In the genomic region with DNA sequence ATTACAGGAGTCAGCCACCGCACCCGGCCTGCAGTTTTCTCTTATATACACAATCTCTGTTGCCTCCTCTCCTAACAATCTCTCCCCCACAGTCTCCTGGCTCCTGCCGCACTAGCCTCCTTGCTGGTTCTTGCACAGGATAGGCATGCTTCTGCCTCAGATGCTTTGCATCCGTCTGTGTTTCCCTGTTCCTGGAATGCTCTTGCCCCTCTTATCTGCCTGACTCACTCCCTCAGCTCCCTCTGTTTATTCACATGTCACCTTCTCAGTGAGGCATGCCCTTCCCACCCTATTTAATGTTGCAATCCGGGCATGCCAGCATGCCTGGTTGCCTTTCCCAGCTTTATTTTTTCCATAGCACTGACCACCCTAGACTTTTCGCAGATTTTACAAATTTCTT, we compare ENCODE assay signal across 16 cellular contexts.
A peak's percentile ranks its signal among the peaks of the same experiment; 100 is the strongest.
DNase-seq lines count a peak whose midpoint lies in the region; FAIRE-seq and TF ChIP-seq lines count a peak whose summit lies in the region.
"Had no signal": no experiment of that assay in that cellular context is flagged by ENCODE, and none has a peak within 500 bp of the region (broad histone marks: within the 10 kb centered on the region; RNA-seq: fewer than 3 reads in every experiment).

No MANE protein-coding gene starts in this region.

- no peak for FAIRE-seq in HTR-8/SVneo (lab: Jason Lieb, UNC)
- FAIRE-seq: H1, TTC549 had no signal

- no peak overlapping the region for H3K4me3 Mint-ChIP-seq in endothelial cell (ENCODE audit: unreplicated experiment)
- H3K4me3 Mint-ChIP-seq: activated naive CD8-positive, alpha-beta T cell treated with anti-CD3 and anti-CD28 coated beads for 36 hours; CD4-positive, CD25-positive, alpha-beta regulatory T cell; naive B cell had no signal

- peaks cover 4% of the 10 kb centered on the region for H3K9me3 Mint-ChIP-seq in endothelial cell (ENCODE audit: unreplicated experiment)

- peak overlapping the region; percentile 64 for H3K27ac Mint-ChIP-seq in endothelial cell (ENCODE audit: unreplicated experiment)
- H3K27ac Mint-ChIP-seq: activated naive CD8-positive, alpha-beta T cell treated with anti-CD3 and anti-CD28 coated beads for 36 hours; CD4-positive, CD25-positive, alpha-beta regulatory T cell; naive B cell had no signal

- H3K27ac ChIP-seq in mesodermal cell (ENCODE audit: low read depth, low read length, severe bottlenecking) = peak overlapping the region; percentile 82

- H3K4me1 Mint-ChIP-seq in endothelial cell (ENCODE audit: unreplicated experiment) = peaks cover 10% of the 10 kb centered on the region
- H3K4me1 Mint-ChIP-seq: activated naive CD8-positive, alpha-beta T cell treated with anti-CD3 and anti-CD28 coated beads for 36 hours; CD4-positive, CD25-positive, alpha-beta regulatory T cell; naive B cell had no signal

- in situ Hi-C loops in KBM-7 (cut with MboI; ENCODE audit: low pct_unique_long_range_greater_than_20kb, low sequenced_read_pairs) (no loop called here), GM13976 (cut with MboI; ENCODE audit: low sequenced_read_pairs, unreplicated experiment) (no loop called here)

- no peaks in the 10 kb centered on the region for H3K9me3 ChIP-seq in mesodermal cell (ENCODE audit: control insufficient read depth, low read length)

- WGBS in mesodermal cell (ENCODE audit: insufficient coverage in 2 of 2), 2 experiments = 39 to 68% methylated on average over 4 of the region's 6 CpGs

- H3K4me3 ChIP-seq in mesodermal cell (ENCODE audit: extremely low read depth, insufficient read depth, low read length, poor library complexity, severe bottlenecking) = no peak overlapping the region

- no peaks in the 10 kb centered on the region for H3K36me3 Mint-ChIP-seq in endothelial cell (ENCODE audit: low read depth, unreplicated experiment)
- H3K36me3 Mint-ChIP-seq: activated naive CD8-positive, alpha-beta T cell treated with anti-CD3 and anti-CD28 coated beads for 36 hours; CD4-positive, CD25-positive, alpha-beta regulatory T cell; naive B cell had no signal

- peak; percentile 5 for DNase-seq in AG20443 (ENCODE audit: low spot score)
- DNase-seq in LoVo (ENCODE audit: low spot score) = peak; percentile 47
- DNase-seq in endothelial cell (ENCODE audit: low spot score) = no peak
- no peak for DNase-seq in KBM-7
- no peak for DNase-seq in GM13976 (ENCODE audit: low spot score)
- no peak for DNase-seq in HTR-8/SVneo (ENCODE audit: insufficient read length, low spot score)
- no peak for DNase-seq in cerebellum (ENCODE audit: low spot score)
- DNase-seq: activated naive CD8-positive, alpha-beta T cell treated with anti-CD3 and anti-CD28 coated beads for 36 hours; CD4-positive, CD25-positive, alpha-beta regulatory T cell; effector CD4-positive, alpha-beta T cell; Kasumi-1; naive B cell; NCI-H2171 treated with DMSO at 0.1 percent for 48 hours had no signal

- TF ChIP-seq CTCF in endothelial cell (IDR thresholded peaks at IDR 0.05; ENCODE audit: unreplicated experiment) (no peak), GM13976 (IDR thresholded peaks at IDR 0.05; ENCODE audit: borderline replicate concordance, control extremely low read depth, extremely low read depth, insufficient read depth, missing control alignments) (no peak)

- H3K27me3 Mint-ChIP-seq in endothelial cell (ENCODE audit: unreplicated experiment) = no peaks in the 10 kb centered on the region

- no peaks in the 10 kb centered on the region for H3K36me3 ChIP-seq in mesodermal cell (ENCODE audit: control insufficient read depth, insufficient read depth, low read length)

- H3K4me1 ChIP-seq in mesodermal cell (ENCODE audit: control insufficient read depth, insufficient read depth, low read length, poor library complexity, severe bottlenecking) = peaks cover 7% of the 10 kb centered on the region

Comparison
In these comparisons a context has a peak if more than half of its experiments do, and no peak if none do; other contexts are left out.
1. DNase-seq: peak in AG20443 (single experiment) and LoVo (single experiment); none in endothelial cell (single experiment), KBM-7 (single experiment), GM13976 (single experiment), HTR-8/SVneo (single experiment) and cerebellum (single experiment).